In genomic region chr20:43565758-43566104, GRCh38 we compare ENCODE assay signal across 24 cellular contexts. TPM values are rescaled to one million over a fixed set of nuclear protein-coding genes. Genes with fewer than 3 reads are reported as not detected.
A peak's percentile ranks its signal among the peaks of the same experiment; 100 is the strongest.
DNase-seq lines count a peak whose midpoint lies in the region; ATAC-seq and TF ChIP-seq lines count a peak whose summit lies in the region.
"Had no signal": no experiment of that assay in that cellular context is flagged by ENCODE, and none has a peak within 500 bp of the region (broad histone marks: within the 10 kb centered on the region; RNA-seq: fewer than 3 reads in every experiment).

No MANE protein-coding gene starts in this region.

- CTCF ChIA-PET in PC-9 (lab: Charles Lee), result no interaction called here

- H3K4me1 ChIP-seq in PC-9 (replicated peaks; ENCODE audit: insufficient read depth), result no peaks in the 10 kb centered on the region
- H3K4me1 ChIP-seq: BLaER1 had no signal

- H3K9me3 ChIP-seq in PC-9 (ENCODE audit: insufficient read depth, low read depth), result no peaks in the 10 kb centered on the region
- H3K9me3 ChIP-seq: BLaER1, SK-N-SH had no signal

- no peaks in the 10 kb centered on the region for H3K36me3 ChIP-seq in PC-9 (ENCODE audit: low read depth)
- H3K36me3 ChIP-seq: BLaER1 had no signal

- POLR2A ChIA-PET in PC-9 (lab: Charles Lee; ENCODE audit: unreplicated experiment), result no interaction called here

- H2AFZ ChIP-seq in PC-9, result no peak overlapping the region

- H4K20me1 ChIP-seq in PC-9 (ENCODE audit: insufficient read depth), result no peaks in the 10 kb centered on the region
- H4K20me1 ChIP-seq: BLaER1 had no signal

- no peak for TF ChIP-seq CTCF in PC-9 (conservative IDR thresholded peaks at IDR 0.05)

- no peaks in the 10 kb centered on the region for H3K79me2 ChIP-seq in PC-9 (ENCODE audit: low read depth)

- peak; percentile 71 for DNase-seq in G401 (ENCODE audit: low spot score)
- DNase-seq in cerebellum (ENCODE audit: low spot score), result peak; percentile 48
- DNase-seq in myocyte (ENCODE audit: low read depth), result peak; percentile 96
- DNase-seq in superior temporal gyrus (ENCODE audit: extremely low spot score), result peak; percentile 38
- DNase-seq in PC-9, result no peak
- DNase-seq: CD4-positive, CD25-positive, alpha-beta regulatory T cell; HCEC 1CT; NCI-H1048; NCI-H1417; NCI-H187; NCI-H2081 treated with DMSO at 0.1 percent for 48 hours; NCI-H2171; NCI-H226; NCI-H510A; NCI-H69; OCI-M1; SK-N-SH had no signal

- no peaks in the 10 kb centered on the region for H3K9me2 ChIP-seq in PC-9 (ENCODE audit: insufficient read depth)
- H3K9me2 ChIP-seq: SK-N-SH had no signal

- H3F3A ChIP-seq in PC-9 (ENCODE audit: insufficient read depth, low read depth), result no peaks in the 10 kb centered on the region

- no peak overlapping the region for H3K27ac ChIP-seq in PC-9
- H3K27ac ChIP-seq: BLaER1, HL-60 had no signal

- H3K4me2 ChIP-seq in PC-9, result no peak overlapping the region
- H3K4me2 ChIP-seq: BLaER1, SK-N-SH had no signal

- in situ Hi-C loops in G401 (cut with HindIII; ENCODE audit: low sequenced_read_pairs), result no loop called here

- BruUV-seq in PC-9 (replicated peaks; lab: Mats Ljungman, UMichigan), result no TSS peak

- H3K4me3 ChIP-seq in PC-9, result no peak overlapping the region
- H3K4me3 ChIP-seq: BLaER1 had no signal

- ATAC-seq in GM21367 (IDR thresholded peaks at IDR 0.05; ENCODE audit: unreplicated experiment) (no peak), HG03175 (IDR thresholded peaks at IDR 0.05; ENCODE audit: unreplicated experiment) (no peak)

- intact Hi-C loops in PC-9 (cut with micrococcal nuclease; ENCODE audit: unreplicated experiment), result no loop called here

- no peaks in the 10 kb centered on the region for H3K27me3 ChIP-seq in PC-9 (ENCODE audit: insufficient read depth, low read depth)
- H3K27me3 ChIP-seq: BLaER1 had no signal

RNA-seq across cellular contexts. Expression of gene SGK2, which starts 6.9 kb away (rescaled TPM):
- 0.27 TPM in 1 of 2 replicates, not detected in the other for total RNA-seq in G401 (2014; rRNA removed; shearing (Covaris generic))
- total RNA-seq in cerebellum (2.3 TPM), myocyte (0.19 and 1.7 TPM in 2 replicates), PC-9 (2021) (3.1 and 3.7 TPM in 2 replicates)
- polyA plus RNA-seq in myocyte (2012), result 0.48 TPM
- total RNA-seq: A172, H1 had no signal
- polyA plus RNA-seq: CD4-positive, CD25-positive, alpha-beta regulatory T cell; IgD-negative memory B cell had no signal

RNA-seq across cellular contexts. Expression of gene IFT52, which starts 25.0 kb away (rescaled TPM):
- total RNA-seq in G401 (2014; rRNA removed; shearing (Covaris generic)), result 66.6 and 72.5 TPM in 2 replicates
- total RNA-seq in cerebellum (46.0 TPM), myocyte (13.6 and 17.4 TPM in 2 replicates), PC-9 (2021) (43.2 and 46.4 TPM in 2 replicates)
- 24.7 TPM for polyA plus RNA-seq in myocyte (2012)

RNA-seq across cellular contexts. Expression of gene L3MBTL1, which starts 58.2 kb away (rescaled TPM):
- 3.0 and 17.9 TPM in 2 replicates for total RNA-seq in G401 (2014; rRNA removed; shearing (Covaris generic))
- total RNA-seq in cerebellum (43.2 TPM), myocyte (8.3 and 22.9 TPM in 2 replicates), PC-9 (2021) (34.9 and 42.7 TPM in 2 replicates)
- 6.9 TPM for polyA plus RNA-seq in myocyte (2012)

Comparison
In these comparisons a context has a peak if more than half of its experiments do, and no peak if none do; other contexts are left out.
1. DNase-seq: peak in G401 (single experiment), cerebellum (single experiment), myocyte (single experiment) and superior temporal gyrus (single experiment); none in PC-9 (0 of 2).